Comparison of ENCODE assay signal across 9 cellular contexts in genomic region chr19:45613926-45614725, GRCh38. TPM values are rescaled to one million over a fixed set of nuclear protein-coding genes. Genes with fewer than 3 reads are reported as not detected.
A peak's percentile ranks its signal among the peaks of the same experiment; 100 is the strongest.
DNase-seq lines count a peak whose midpoint lies in the region; ATAC-seq and TF ChIP-seq lines count a peak whose summit lies in the region.
"Had no signal": no experiment of that assay in that cellular context is flagged by ENCODE, and none has a peak within 500 bp of the region (broad histone marks: within the 10 kb centered on the region; RNA-seq: fewer than 3 reads in every experiment).

No MANE protein-coding gene starts in this region.

- H3K4me3 ChIP-seq in CD4-positive, CD25-positive, alpha-beta regulatory T cell (ENCODE audit: low read depth, low read length), result no peak overlapping the region
- no peak overlapping the region for H3K4me3 ChIP-seq in colonic mucosa

- H3K4me1 ChIP-seq in CD4-positive, CD25-positive, alpha-beta regulatory T cell (ENCODE audit: control insufficient read depth, insufficient read depth, low read length, poor library complexity, severe bottlenecking), result no peaks in the 10 kb centered on the region
- H3K4me1 ChIP-seq in colonic mucosa, result peaks cover 14% of the 10 kb centered on the region

- peak in 1 of 3 donors; percentile 82 for DNase-seq in CD4-positive, CD25-positive, alpha-beta regulatory T cell
- peak; percentile 75 for DNase-seq in RKO (ENCODE audit: low spot score)
- peak; percentile 83 for DNase-seq in colonic mucosa
- peak; percentile 81 for DNase-seq in non-pigmented ciliary epithelial cell (ENCODE audit: low read depth)
- DNase-seq in NCI-H82 treated with DMSO at 0.1 percent for 48 hours (lab: John Stamatoyannopoulos, UW; ENCODE audit: unreplicated experiment), result no peak

- H3K27ac ChIP-seq in CD4-positive, CD25-positive, alpha-beta regulatory T cell (ENCODE audit: insufficient read depth, low read length, poor library complexity, severe bottlenecking), result no peak overlapping the region
- H3K27ac ChIP-seq in colonic mucosa, result peak overlapping the region; percentile 90

- H3K27me3 ChIP-seq in CD4-positive, CD25-positive, alpha-beta regulatory T cell (ENCODE audit: control insufficient read depth, insufficient read depth, low read length), result no peaks in the 10 kb centered on the region
- H3K27me3 ChIP-seq in colonic mucosa, result no peaks in the 10 kb centered on the region

- H3K4me1 Mint-ChIP-seq in CD4-positive, CD25-positive, alpha-beta regulatory T cell, result peaks cover 4 to 15% (median 9%) of the 10 kb centered on the region in 4 donors

- peak; percentile 70 for ATAC-seq in CD4-positive, CD25-positive, alpha-beta regulatory T cell (ENCODE audit: low read depth in 2 of 2)
- peak; percentile 49 for ATAC-seq in GM21737 (IDR thresholded peaks at IDR 0.05; ENCODE audit: unreplicated experiment)
- ATAC-seq in GM19351 (IDR thresholded peaks at IDR 0.05; ENCODE audit: unreplicated experiment), result no peak
- ATAC-seq in GM19328 (IDR thresholded peaks at IDR 0.05; ENCODE audit: unreplicated experiment), result no peak

- peaks cover 39% of the 10 kb centered on the region for H3K36me3 Mint-ChIP-seq in CD4-positive, CD25-positive, alpha-beta regulatory T cell

- H3K27me3 Mint-ChIP-seq in CD4-positive, CD25-positive, alpha-beta regulatory T cell, result no peaks in the 10 kb centered on the region

- H3K27ac Mint-ChIP-seq in CD4-positive, CD25-positive, alpha-beta regulatory T cell, result peak overlapping the region; percentile 72 to 85 (median 83)

- H3K9me3 ChIP-seq in CD4-positive, CD25-positive, alpha-beta regulatory T cell (ENCODE audit: control insufficient read depth in 2 of 2, low read length in 2 of 2), result no peaks in the 10 kb centered on the region
- no peaks in the 10 kb centered on the region for H3K9me3 ChIP-seq in colonic mucosa

- H3K9me3 Mint-ChIP-seq in CD4-positive, CD25-positive, alpha-beta regulatory T cell, result peaks cover 0 to 3% (median 0%) of the 10 kb centered on the region in 7 donors

- peaks cover 52% of the 10 kb centered on the region for H3K36me3 ChIP-seq in CD4-positive, CD25-positive, alpha-beta regulatory T cell (ENCODE audit: control insufficient read depth, insufficient read depth, low read length)
- peaks cover 7% of the 10 kb centered on the region for H3K36me3 ChIP-seq in colonic mucosa

- H3K4me3 Mint-ChIP-seq in CD4-positive, CD25-positive, alpha-beta regulatory T cell, result no peak overlapping the region
- H3K4me3 Mint-ChIP-seq: neural crest cell had no signal

- TF ChIP-seq CTCF in colonic mucosa (IDR thresholded peaks at IDR 0.05), result no peak

- peak overlapping the region in 1 of 2 donors; percentile 76 for H3K9ac ChIP-seq in colonic mucosa (ENCODE audit: low read depth in 2 of 2, low read length in 2 of 2)

- intact Hi-C loops in colonic mucosa (cut with DNase I), result no loop called here

RNA-seq across cellular contexts. Expression of gene GPR4, which starts 12.1 kb away (rescaled TPM):
- total RNA-seq in CD4-positive, CD25-positive, alpha-beta regulatory T cell, result not detected
- polyA plus RNA-seq in CD4-positive, CD25-positive, alpha-beta regulatory T cell, result not detected
- 1 to 10 TPM in 1 of 2 donors, under 1 TPM in 1; 0.52 to 2.0 TPM for total RNA-seq in colonic mucosa
- total RNA-seq: neural crest cell had no signal

RNA-seq across cellular contexts. Expression of gene EML2, which starts 25.1 kb away (rescaled TPM):
- total RNA-seq in CD4-positive, CD25-positive, alpha-beta regulatory T cell, result 90.0 TPM
- 10 to 100 TPM; 15.1 to 23.8 (median 18.3) TPM for polyA plus RNA-seq in CD4-positive, CD25-positive, alpha-beta regulatory T cell
- total RNA-seq in colonic mucosa, result 100 to 1,000 TPM in 1 of 2 donors, 10 to 100 TPM in 1; 96.2 to 106 TPM

RNA-seq across cellular contexts. Expression of gene OPA3, which starts 29.5 kb away (rescaled TPM):
- total RNA-seq in CD4-positive, CD25-positive, alpha-beta regulatory T cell, result 7.3 TPM
- 1 to 10 TPM; 4.7 to 8.2 (median 5.9) TPM for polyA plus RNA-seq in CD4-positive, CD25-positive, alpha-beta regulatory T cell
- total RNA-seq in colonic mucosa, result 10 to 100 TPM; 12.4 to 14.8 TPM

RNA-seq across cellular contexts. Expression of gene GIPR, which starts 53.9 kb away (rescaled TPM):
- 9.3 TPM for total RNA-seq in CD4-positive, CD25-positive, alpha-beta regulatory T cell
- polyA plus RNA-seq in CD4-positive, CD25-positive, alpha-beta regulatory T cell, result under 1 TPM in 3 of 4 donors, not detected in 1; 0.15 to 0.19 (median 0.17) TPM
- total RNA-seq in colonic mucosa, result 1 to 10 TPM; 8.3 to 9.5 TPM

Comparison
In these comparisons a context has a peak if more than half of its experiments do, and no peak if none do; other contexts are left out.
1. ATAC-seq: peak in CD4-positive, CD25-positive, alpha-beta regulatory T cell (2 of 2) and GM21737 (single experiment); none in GM19351 (single experiment) and GM19328 (single experiment).